Comparison of ENCODE assay signal across 9 cellular contexts in genomic region chr4:124711469-124712416, GRCh38. TPM values are rescaled to one million over a fixed set of nuclear protein-coding genes. Genes with fewer than 3 reads are reported as not detected.
DNase-seq lines count a peak whose midpoint lies in the region; ATAC-seq and TF ChIP-seq lines count a peak whose summit lies in the region.
"Had no signal": no experiment of that assay in that cellular context is flagged by ENCODE, and none has a peak within 500 bp of the region (broad histone marks: within the 10 kb centered on the region; RNA-seq: fewer than 3 reads in every experiment).

No MANE protein-coding gene starts in this region.

- ATAC-seq in GM19043 (IDR thresholded peaks at IDR 0.05; ENCODE audit: low read depth, unreplicated experiment) (peak; percentile 20), HG03139 (IDR thresholded peaks at IDR 0.05; ENCODE audit: unreplicated experiment) (peak; percentile 20)

- H3K9me3 ChIP-seq in neutrophil (no peaks in the 10 kb centered on the region), Karpas-422 (ENCODE audit: low read length) (peaks cover 6% of the 10 kb centered on the region)

- peaks cover 11% of the 10 kb centered on the region for H3K27me3 Mint-ChIP-seq in activated T-helper 2 cell treated with anti-CD3 and anti-CD28 coated beads, Interferon-gamma antibody, Interleukin-2, Interleukin-4, amounts not matched to agents 10 μg/mL and 5 μg/mL and 100 μg/mL, durations not matched to agents 14 hours and 24 hours and 36 hours (ENCODE audit: low read depth)

- no peaks in the 10 kb centered on the region for H4K20me1 ChIP-seq in Karpas-422 (ENCODE audit: insufficient read depth, low read depth, low read length)

- H3K27ac ChIP-seq in neutrophil (peak overlapping the region; percentile 75), Karpas-422 (ENCODE audit: low read length) (no peak overlapping the region)

- H3K79me2 ChIP-seq in Karpas-422 (ENCODE audit: low read length): no peaks in the 10 kb centered on the region

- H3K4me3 ChIP-seq in neutrophil (ENCODE audit: low read depth in 1 of 2, low read length in 1 of 2) (peak overlapping the region; percentile 76 to 87), Karpas-422 (ENCODE audit: low read length) (no peak overlapping the region)

- no peak for TF ChIP-seq CTCF in neutrophil (IDR thresholded peaks at IDR 0.05)

- H3K36me3 Mint-ChIP-seq in activated T-helper 2 cell treated with anti-CD3 and anti-CD28 coated beads, Interferon-gamma antibody, Interleukin-2, Interleukin-4, amounts not matched to agents 10 μg/mL and 5 μg/mL and 100 μg/mL, durations not matched to agents 14 hours and 24 hours and 36 hours (ENCODE audit: low read depth): no peaks in the 10 kb centered on the region

- H3K9me2 ChIP-seq in Karpas-422 (replicated peaks; ENCODE audit: insufficient read depth, low read length): no peaks in the 10 kb centered on the region

- peak overlapping the region; percentile 93 for H3K4me3 Mint-ChIP-seq in activated T-helper 2 cell treated with anti-CD3 and anti-CD28 coated beads, Interferon-gamma antibody, Interleukin-2, Interleukin-4, amounts not matched to agents 10 μg/mL and 5 μg/mL and 100 μg/mL, durations not matched to agents 14 hours and 24 hours and 36 hours (ENCODE audit: low read depth)
- H3K4me3 Mint-ChIP-seq: nephron had no signal

- no peak overlapping the region for H2AFZ ChIP-seq in Karpas-422 (ENCODE audit: low read length)

- H3K27me3 ChIP-seq in neutrophil: no peaks in the 10 kb centered on the region
- no peaks in the 10 kb centered on the region for H3K27me3 ChIP-seq in Karpas-422 (ENCODE audit: low read length)

- peaks cover 5% of the 10 kb centered on the region for H3K4me1 Mint-ChIP-seq in activated T-helper 2 cell treated with anti-CD3 and anti-CD28 coated beads, Interferon-gamma antibody, Interleukin-2, Interleukin-4, amounts not matched to agents 10 μg/mL and 5 μg/mL and 100 μg/mL, durations not matched to agents 14 hours and 24 hours and 36 hours (ENCODE audit: low read depth)

- H3K9me3 Mint-ChIP-seq in activated T-helper 2 cell treated with anti-CD3 and anti-CD28 coated beads, Interferon-gamma antibody, Interleukin-2, Interleukin-4, amounts not matched to agents 10 μg/mL and 5 μg/mL and 100 μg/mL, durations not matched to agents 14 hours and 24 hours and 36 hours: no peaks in the 10 kb centered on the region
- H3K9me3 Mint-ChIP-seq: nephron had no signal

- H3K4me2 ChIP-seq in Karpas-422 (ENCODE audit: low read depth, low read length, poor library complexity, severe bottlenecking): no peak overlapping the region

- no peak overlapping the region for H3K9ac ChIP-seq in Karpas-422 (ENCODE audit: low read length)

- DNase-seq in D341Med (ENCODE audit: low spot score) (peak; percentile 80), NCI-H226 (peak; percentile 89), glomerular visceral epithelial cell (ENCODE audit: extremely low spot score) (peak; percentile 82), Karpas-422 (no peak)
- DNase-seq in activated T-helper 2 cell treated with anti-CD3 and anti-CD28 coated beads, Interferon-gamma antibody, Interleukin-2, Interleukin-4, amounts not matched to agents 10 μg/mL and 5 μg/mL and 100 μg/mL, durations not matched to agents 14 hours and 24 hours and 36 hours (ENCODE audit: low spot score): peak; percentile 12

- intact Hi-C loops in activated T-helper 2 cell treated with anti-CD3 and anti-CD28 coated beads, Interferon-gamma antibody, Interleukin-2, Interleukin-4, amounts not matched to agents 10 μg/mL and 5 μg/mL and 100 μg/mL, durations not matched to agents 14 hours and 24 hours and 36 hours (cut with micrococcal nuclease): no loop called here

- peaks cover 27 to 30% of the 10 kb centered on the region in 2 experiments for H3K4me1 ChIP-seq in neutrophil (ENCODE audit: control insufficient read depth in 1 of 2, insufficient read depth in 1 of 2, low read depth in 1 of 2, low read length in 1 of 2)
- no peaks in the 10 kb centered on the region for H3K4me1 ChIP-seq in Karpas-422 (ENCODE audit: low read length)

- H3K36me3 ChIP-seq in neutrophil: no peaks in the 10 kb centered on the region
- no peaks in the 10 kb centered on the region for H3K36me3 ChIP-seq in Karpas-422 (ENCODE audit: insufficient read depth, low read length)

- H3K27ac Mint-ChIP-seq in activated T-helper 2 cell treated with anti-CD3 and anti-CD28 coated beads, Interferon-gamma antibody, Interleukin-2, Interleukin-4, amounts not matched to agents 10 μg/mL and 5 μg/mL and 100 μg/mL, durations not matched to agents 14 hours and 24 hours and 36 hours: no peak overlapping the region

RNA-seq across cellular contexts. Expression of gene ANKRD50, which starts 0.8 kb away (rescaled TPM):
- 0.39 and 0.44 TPM in 2 replicates for total RNA-seq in activated T-helper 2 cell treated with anti-CD3 and anti-CD28 coated beads, Interferon-gamma antibody, Interleukin-2, Interleukin-4, amounts not matched to agents 10 μg/mL and 5 μg/mL and 100 μg/mL, durations not matched to agents 14 hours and 24 hours and 36 hours
- not detected in 2 replicates for total RNA-seq in Karpas-422 (2014; rRNA removed; shearing (Covaris generic); ENCODE audit: low replicate concordance)
